In the genomic region with DNA sequence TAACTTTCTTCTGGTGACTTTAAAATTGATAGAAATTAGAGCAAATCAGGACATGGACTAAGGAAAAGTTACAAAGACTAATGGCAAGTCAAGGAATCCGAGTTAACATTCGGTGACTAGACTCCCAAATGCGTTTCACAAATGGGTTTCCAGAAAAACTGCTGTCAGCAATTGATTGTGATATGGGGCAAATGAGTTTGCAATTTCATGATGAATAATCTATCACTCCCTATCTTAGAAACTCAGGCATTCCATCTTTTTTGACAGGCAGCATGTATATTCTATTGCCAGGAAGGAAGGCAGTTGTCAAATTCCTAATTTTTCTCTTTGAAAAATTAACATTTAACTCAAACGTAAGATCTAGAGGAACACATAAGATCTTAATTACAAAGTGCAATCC, we compare ENCODE assay signal across 35 cellular contexts.
"Had no signal": no experiment of that assay in that cellular context is flagged by ENCODE, and none has a peak within 500 bp of the region (broad histone marks: within the 10 kb centered on the region; RNA-seq: fewer than 3 reads in every experiment).

No MANE protein-coding gene starts in this region.

- H3K36me3 ChIP-seq: MG63 had no signal

- H3K27me3 ChIP-seq: MG63 had no signal

- H3K4me3 ChIP-seq: MG63 had no signal

- DNase-seq: Karpas-422, Kasumi-1, MG63, MM.1S, MV-4-11, NCI-H1048, NCI-H1092, NCI-H1092 treated with DMSO at 0.1 percent for 48 hours, NCI-H1105, NCI-H1105 treated with DMSO at 0.1 percent for 48 hours, NCI-H1417, NCI-H1417 treated with DMSO at 0.1 percent for 48 hours, NCI-H1436, NCI-H1436 treated with DMSO at 0.1 percent for 48 hours, NCI-H146, NCI-H1694, NCI-H1694 treated with DMSO at 0.1 percent for 48 hours, NCI-H187, NCI-H187 treated with DMSO at 0.1 percent for 48 hours, NCI-H1930, NCI-H2029, NCI-H2029 treated with DMSO at 0.1 percent for 48 hours, NCI-H2081, NCI-H2081 treated with DMSO at 0.1 percent for 48 hours, NCI-H2107, NCI-H2171, NCI-H2171 treated with DMSO at 0.1 percent for 48 hours, NCI-H2227 treated with DMSO at 0.1 percent for 48 hours, NCI-H226, NCI-H345, NCI-H446, NCI-H446 treated with DMSO at 0.1 percent for 48 hours, NCI-H510A, NCI-H510A treated with DMSO at 0.1 percent for 48 hours, NCI-H524 had no signal

- H3K9me3 ChIP-seq: MG63 had no signal
